In genomic region chr1:62312698-62313097, GRCh38 we compare ENCODE assay signal across 27 cellular contexts.
"Had no signal": no experiment of that assay in that cellular context is flagged by ENCODE, and none has a peak within 500 bp of the region (broad histone marks: within the 10 kb centered on the region; RNA-seq: fewer than 3 reads in every experiment).

No MANE protein-coding gene starts in this region.

- H3K4me3 Mint-ChIP-seq: activated CD4-positive, alpha-beta T cell treated with anti-CD3 and anti-CD28 coated beads, Interleukin-2, amount 10 ng/mL, durations not matched to agents 7 days and 5 days; activated CD8-positive, alpha-beta memory T cell treated with anti-CD3 and anti-CD28 coated beads, Interleukin-2, amount 10 ng/mL, durations not matched to agents 7 days and 5 days; activated CD8-positive, alpha-beta T cell treated with anti-CD3 and anti-CD28 coated beads for 36 hours; activated naive CD4-positive, alpha-beta T cell treated with anti-CD3 and anti-CD28 coated beads, Interleukin-2, amount 50 U/mL, for 24 hours; activated T-helper 1 cell treated with anti-CD3 and anti-CD28 coated beads, Interleukin-12 subunit alpha, Interleukin-12 subunit beta, Interleukin-2, Interleukin-4 antibody, amounts not matched to agents 30 ng/mL and 10 ng/mL and 1 ng/mL, durations not matched to agents 14 hours and 24 hours and 36 hours; dendritic cell treated with granulocyte-macrophage colony-stimulating factor and Interleukin-4, amounts not matched to agents 40 ng/mL and 50 ng/mL, for 4 days; memory B cell; nephron progenitor cell; stimulated activated effector memory CD8-positive, alpha-beta T cell treated with anti-CD3 and anti-CD28 coated beads, Interleukin-12 subunit alpha, Interleukin-12 subunit beta, amount 100 ng/mL, for 72 hours; stimulated activated naive CD8-positive, alpha-beta T cell treated with anti-CD3 and anti-CD28 coated beads, Interleukin-15, amount 100 ng/mL, for 72 hours had no signal

- H3K79me2 ChIP-seq: parathyroid adenoma had no signal

- H3K4me1 Mint-ChIP-seq: activated CD4-positive, alpha-beta T cell treated with anti-CD3 and anti-CD28 coated beads, Interleukin-2, amount 10 ng/mL, durations not matched to agents 7 days and 5 days; activated CD8-positive, alpha-beta memory T cell treated with anti-CD3 and anti-CD28 coated beads, Interleukin-2, amount 10 ng/mL, durations not matched to agents 7 days and 5 days; activated naive CD4-positive, alpha-beta T cell treated with anti-CD3 and anti-CD28 coated beads, Interleukin-2, amount 50 U/mL, for 24 hours; memory B cell; stimulated activated effector memory CD8-positive, alpha-beta T cell treated with anti-CD3 and anti-CD28 coated beads, Interleukin-12 subunit alpha, Interleukin-12 subunit beta, amount 100 ng/mL, for 72 hours; stimulated activated naive CD8-positive, alpha-beta T cell treated with anti-CD3 and anti-CD28 coated beads, Interleukin-15, amount 100 ng/mL, for 72 hours had no signal

- H2AFZ ChIP-seq: parathyroid adenoma had no signal

- H3K9ac ChIP-seq: parathyroid adenoma had no signal

- H3K27ac Mint-ChIP-seq: activated CD4-positive, alpha-beta T cell treated with anti-CD3 and anti-CD28 coated beads, Interleukin-2, amount 10 ng/mL, durations not matched to agents 7 days and 5 days; activated CD8-positive, alpha-beta memory T cell treated with anti-CD3 and anti-CD28 coated beads, Interleukin-2, amount 10 ng/mL, durations not matched to agents 7 days and 5 days; activated CD8-positive, alpha-beta T cell treated with anti-CD3 and anti-CD28 coated beads for 36 hours; activated naive CD4-positive, alpha-beta T cell treated with anti-CD3 and anti-CD28 coated beads, Interleukin-2, amount 50 U/mL, for 24 hours; activated T-helper 1 cell treated with anti-CD3 and anti-CD28 coated beads, Interleukin-12 subunit alpha, Interleukin-12 subunit beta, Interleukin-2, Interleukin-4 antibody, amounts not matched to agents 30 ng/mL and 10 ng/mL and 1 ng/mL, durations not matched to agents 14 hours and 24 hours and 36 hours; dendritic cell treated with granulocyte-macrophage colony-stimulating factor and Interleukin-4, amounts not matched to agents 40 ng/mL and 50 ng/mL, for 4 days; memory B cell; nephron progenitor cell; stimulated activated effector memory CD8-positive, alpha-beta T cell treated with anti-CD3 and anti-CD28 coated beads, Interleukin-12 subunit alpha, Interleukin-12 subunit beta, amount 100 ng/mL, for 72 hours; stimulated activated naive CD8-positive, alpha-beta T cell treated with anti-CD3 and anti-CD28 coated beads, Interleukin-15, amount 100 ng/mL, for 72 hours had no signal

- H3K4me1 ChIP-seq: ascending aorta, heart left ventricle, parathyroid adenoma, right lobe of liver, tibial artery had no signal

- DNase-seq: activated CD4-positive, alpha-beta T cell treated with anti-CD3 and anti-CD28 coated beads, Interleukin-2, amount 10 ng/mL, durations not matched to agents 7 days and 5 days; activated CD4-positive, CD25-positive, alpha-beta regulatory T cell treated with anti-CD3 and anti-CD28 coated beads, Interleukin-2, amount 50 U/mL, for 72 hours; activated CD8-positive, alpha-beta memory T cell treated with anti-CD3 and anti-CD28 coated beads, Interleukin-2, amount 10 ng/mL, durations not matched to agents 7 days and 5 days; activated CD8-positive, alpha-beta T cell treated with anti-CD3 and anti-CD28 coated beads for 36 hours; activated gamma-delta T cell treated with Interleukin-2 at 50 U/mL for 16 hours; activated T-cell treated with anti-CD3 and anti-CD28 coated beads for 4 hours; brain microvascular endothelial cell; caudate nucleus; effector CD4-positive, alpha-beta T cell; heart left ventricle; islet precursor cell; left colon; nephron progenitor cell; nucleus accumbens; right lobe of liver; stimulated activated CD4-positive, alpha-beta T cell treated with anti-CD3 and anti-CD28 coated beads, Interleukin-2, amount 100 ng/mL, for 24 hours; stimulated activated naive CD8-positive, alpha-beta T cell treated with anti-CD3 and anti-CD28 coated beads, Interleukin-15, amount 100 ng/mL, for 72 hours; tibial artery had no signal

- H3K9me3 Mint-ChIP-seq: activated CD4-positive, alpha-beta T cell treated with anti-CD3 and anti-CD28 coated beads, Interleukin-2, amount 10 ng/mL, durations not matched to agents 7 days and 5 days; activated CD8-positive, alpha-beta T cell treated with anti-CD3 and anti-CD28 coated beads for 36 hours; activated naive CD4-positive, alpha-beta T cell treated with anti-CD3 and anti-CD28 coated beads, Interleukin-2, amount 50 U/mL, for 24 hours; activated T-helper 1 cell treated with anti-CD3 and anti-CD28 coated beads, Interleukin-12 subunit alpha, Interleukin-12 subunit beta, Interleukin-2, Interleukin-4 antibody, amounts not matched to agents 30 ng/mL and 10 ng/mL and 1 ng/mL, durations not matched to agents 14 hours and 24 hours and 36 hours; dendritic cell treated with granulocyte-macrophage colony-stimulating factor and Interleukin-4, amounts not matched to agents 40 ng/mL and 50 ng/mL, for 4 days; memory B cell; nephron progenitor cell; stimulated activated effector memory CD8-positive, alpha-beta T cell treated with anti-CD3 and anti-CD28 coated beads, Interleukin-12 subunit alpha, Interleukin-12 subunit beta, amount 100 ng/mL, for 72 hours; stimulated activated naive CD8-positive, alpha-beta T cell treated with anti-CD3 and anti-CD28 coated beads, Interleukin-15, amount 100 ng/mL, for 72 hours had no signal

- H3K36me3 ChIP-seq: ascending aorta, brain microvascular endothelial cell, heart left ventricle, right lobe of liver, tibial artery had no signal

- H3K9me3 ChIP-seq: ascending aorta, heart left ventricle, right lobe of liver, tibial artery had no signal

- H3K27me3 ChIP-seq: ascending aorta, right lobe of liver had no signal

- ATAC-seq: activated CD8-positive, alpha-beta memory T cell treated with anti-CD3 and anti-CD28 coated beads, Interleukin-2, amount 10 ng/mL, durations not matched to agents 7 days and 5 days; activated CD8-positive, alpha-beta T cell treated with anti-CD3 and anti-CD28 coated beads for 36 hours; heart left ventricle; left colon; right lobe of liver; stimulated activated effector memory CD8-positive, alpha-beta T cell treated with anti-CD3 and anti-CD28 coated beads, Interleukin-12 subunit alpha, Interleukin-12 subunit beta, amount 100 ng/mL, for 72 hours; stimulated activated naive CD8-positive, alpha-beta T cell treated with anti-CD3 and anti-CD28 coated beads, Interleukin-15, amount 100 ng/mL, for 72 hours had no signal

- H3K36me3 Mint-ChIP-seq: activated CD8-positive, alpha-beta memory T cell treated with anti-CD3 and anti-CD28 coated beads, Interleukin-2, amount 10 ng/mL, durations not matched to agents 7 days and 5 days; activated naive CD4-positive, alpha-beta T cell treated with anti-CD3 and anti-CD28 coated beads, Interleukin-2, amount 50 U/mL, for 24 hours; memory B cell; stimulated activated effector memory CD8-positive, alpha-beta T cell treated with anti-CD3 and anti-CD28 coated beads, Interleukin-12 subunit alpha, Interleukin-12 subunit beta, amount 100 ng/mL, for 72 hours had no signal

- H3K4me3 ChIP-seq: ascending aorta, heart left ventricle, right lobe of liver, skin epidermis, tibial artery had no signal

- H3K27ac ChIP-seq: ascending aorta, brain microvascular endothelial cell, heart left ventricle, parathyroid adenoma, right lobe of liver, skin epidermis, tibial artery, VCaP had no signal
